17 cellular contexts compared by ENCODE assay signal in the genomic region with DNA sequence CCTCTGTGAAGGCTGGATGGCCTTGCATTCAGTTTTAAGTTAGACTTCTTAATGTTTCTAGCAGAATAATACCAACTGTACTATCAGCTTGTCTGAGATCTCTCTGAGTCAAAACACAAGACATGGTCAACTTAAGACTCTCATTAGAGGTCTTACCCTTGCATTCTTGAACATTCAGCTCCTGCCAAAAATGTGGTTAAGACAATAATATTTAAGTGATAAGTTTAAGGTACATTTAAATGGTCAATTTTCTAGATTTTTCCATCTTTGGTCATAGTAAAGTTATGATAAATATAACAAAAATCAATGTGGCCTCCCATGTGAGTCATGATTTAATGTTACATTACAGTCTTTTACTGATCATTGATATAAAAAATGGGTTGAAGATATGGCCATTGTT.
"Had no signal": no experiment of that assay in that cellular context is flagged by ENCODE, and none has a peak within 500 bp of the region (broad histone marks: within the 10 kb centered on the region; RNA-seq: fewer than 3 reads in every experiment).

No MANE protein-coding gene starts in this region.

- H3K4me3 ChIP-seq: cardiac muscle cell, heart left ventricle, lower lobe of right lung, ovary, thoracic aorta had no signal

- H3K9me3 ChIP-seq: heart left ventricle, lower lobe of right lung, ovary, thoracic aorta had no signal

- DNase-seq: activated CD4-positive, alpha-beta T cell treated with anti-CD3 and anti-CD28 coated beads for 48 hours; activated CD8-positive, alpha-beta memory T cell treated with anti-CD3 and anti-CD28 coated beads, Interleukin-2, amount 50 U/mL, for 4 hours; activated CD8-positive, alpha-beta T cell treated with anti-CD3 and anti-CD28 coated beads, Interleukin-2, amount 10 ng/mL, durations not matched to agents 7 days and 5 days; activated effector memory CD4-positive, alpha-beta T cell treated with anti-CD3 and anti-CD28 coated beads, Interleukin-2, amount 50 U/mL, for 16 hours; activated T-cell treated with anti-CD3 and anti-CD28 coated beads, Interleukin-2, amount 50 U/mL, for 48 hours; heart left ventricle; left cardiac atrium; lower lobe of right lung; nephron progenitor cell; ovary; stimulated activated CD4-positive, alpha-beta T cell treated with anti-CD3 and anti-CD28 coated beads, Interleukin-12 subunit alpha, Interleukin-12 subunit beta, amount 100 ng/mL, for 4 hours; stimulated activated CD4-positive, alpha-beta T cell treated with anti-CD3 and anti-CD28 coated beads, Interleukin-2, amount 100 ng/mL, for 24 hours; T-helper 2 cell had no signal

- H3K27me3 ChIP-seq: cardiac muscle cell, heart left ventricle, ovary had no signal

- H3K4me1 ChIP-seq: heart left ventricle, lower lobe of right lung had no signal

- H3K27ac ChIP-seq: cardiac muscle cell, heart left ventricle, lower lobe of right lung, ovary, thoracic aorta had no signal

- ATAC-seq: activated CD8-positive, alpha-beta T cell treated with anti-CD3 and anti-CD28 coated beads, Interleukin-2, amount 10 ng/mL, durations not matched to agents 7 days and 5 days; heart left ventricle; left cardiac atrium; lower lobe of right lung; sciatic nerve; WTC11 had no signal

- H3K36me3 ChIP-seq: cardiac muscle cell, heart left ventricle, lower lobe of right lung, ovary, thoracic aorta had no signal
